ENCODE assay signal across 19 cellular contexts in the genomic region with DNA sequence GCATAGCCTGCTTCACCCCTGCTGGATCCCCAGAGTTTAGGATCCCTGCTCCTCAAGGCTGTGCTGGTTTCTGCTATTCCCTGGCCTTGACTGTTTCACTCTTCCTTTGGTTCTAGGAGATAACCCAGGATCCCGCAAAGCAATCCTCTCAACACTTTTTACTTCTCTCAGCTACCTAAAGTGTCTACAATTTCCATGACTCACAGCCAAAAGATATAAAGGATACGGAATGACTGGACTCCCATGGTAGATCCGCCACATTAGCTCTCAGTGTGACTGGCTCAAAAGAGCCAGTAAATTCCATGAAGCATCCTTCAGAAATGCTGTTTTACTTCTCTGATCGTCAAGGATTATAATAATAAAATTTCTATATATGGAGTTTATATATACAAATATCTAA.
DNase-seq lines count a peak whose midpoint lies in the region; ATAC-seq and TF ChIP-seq lines count a peak whose summit lies in the region.
"Had no signal": no experiment of that assay in that cellular context is flagged by ENCODE, and none has a peak within 500 bp of the region (broad histone marks: within the 10 kb centered on the region; RNA-seq: fewer than 3 reads in every experiment).

No MANE protein-coding gene starts in this region.

- POLR2A ChIA-PET in HEK293T (lab: Yijun Ruan, JAX) = no interaction called here

- no peak overlapping the region for H3K9ac ChIP-seq in skeletal muscle satellite cell (ENCODE audit: low read depth, low read length)
- H3K9ac ChIP-seq: BLaER1, SK-N-SH had no signal

- H3K4me1 ChIP-seq in skeletal muscle satellite cell (ENCODE audit: control insufficient read depth, insufficient read depth, low read length) = peaks cover 21% of the 10 kb centered on the region
- H3K4me1 ChIP-seq: BLaER1 had no signal

- CTCF ChIA-PET in HEK293T (lab: Yijun Ruan, JAX) = interaction anchor here (1.2 kb wide), 1 partner anchor 119 kb away, joined by 3 read pairs; no protein-coding TSS in a partner anchor

- DNase-seq in EH (ENCODE audit: low read depth) (peak; percentile 34), M059J (ENCODE audit: low read depth) (peak; percentile 26), fibroblast of mammary gland (ENCODE audit: low read depth) (peak; percentile 48), HEK293T (ENCODE audit: extremely low spot score) (no peak)
- no peak for DNase-seq in activated effector memory CD4-positive, alpha-beta T cell treated with Interleukin-2 at 50 U/mL for 16 hours
- DNase-seq: CD4-positive, CD25-positive, alpha-beta regulatory T cell; KBM-7; MM.1S; NCI-H2029; NCI-H446 treated with DMSO at 0.1 percent for 48 hours; NCI-H526; NCI-H82; NK-92 treated with Interleukin-12 subunit alpha and Interleukin-12 subunit beta, amount 100 ng/mL, for 24 hours; PC-3; SK-N-SH had no signal

- H3K4me3 ChIP-seq in fibroblast of mammary gland (ENCODE audit: control insufficient read depth, low read depth, low read length) (no peak overlapping the region), skeletal muscle satellite cell (ENCODE audit: low read length) (no peak overlapping the region)
- H3K4me3 ChIP-seq: BLaER1 had no signal

- H3K4me2 ChIP-seq in skeletal muscle satellite cell (ENCODE audit: low read length) = peak overlapping the region; percentile 24
- H3K4me2 ChIP-seq: BLaER1, SK-N-SH had no signal

- peaks cover 8% of the 10 kb centered on the region for H3K27me3 ChIP-seq in skeletal muscle satellite cell (ENCODE audit: control insufficient read depth, insufficient read depth, low read length)

- no peaks in the 10 kb centered on the region for H3K36me3 ChIP-seq in skeletal muscle satellite cell (ENCODE audit: insufficient read depth, low read length)
- H3K36me3 ChIP-seq: BLaER1 had no signal

- TF ChIP-seq CTCF in fibroblast of mammary gland (conservative IDR thresholded peaks at IDR 0.05; ENCODE audit: control insufficient read depth, insufficient read depth, low read depth, low read length) = no peak

- H3K9me3 ChIP-seq in skeletal muscle satellite cell (replicated peaks; ENCODE audit: low read length) = no peaks in the 10 kb centered on the region
- H3K9me3 ChIP-seq: BLaER1, SK-N-SH had no signal

- ATAC-seq in HG02870 (IDR thresholded peaks at IDR 0.05; ENCODE audit: unreplicated experiment) = no peak
- ATAC-seq: HCT116, PC-3 had no signal

TF ChIP-seq in HEK293T, 16 proteins besides CTCF, POLR2A, EP300 and RAD21:
- TF ChIP-seq SP1 (IDR thresholded peaks at IDR 0.05) (no peak), ZNF384 (IDR thresholded peaks at IDR 0.05) (no peak), TARDBP (IDR thresholded peaks at IDR 0.05) (no peak)
- TF ChIP-seq, protein P1, sequence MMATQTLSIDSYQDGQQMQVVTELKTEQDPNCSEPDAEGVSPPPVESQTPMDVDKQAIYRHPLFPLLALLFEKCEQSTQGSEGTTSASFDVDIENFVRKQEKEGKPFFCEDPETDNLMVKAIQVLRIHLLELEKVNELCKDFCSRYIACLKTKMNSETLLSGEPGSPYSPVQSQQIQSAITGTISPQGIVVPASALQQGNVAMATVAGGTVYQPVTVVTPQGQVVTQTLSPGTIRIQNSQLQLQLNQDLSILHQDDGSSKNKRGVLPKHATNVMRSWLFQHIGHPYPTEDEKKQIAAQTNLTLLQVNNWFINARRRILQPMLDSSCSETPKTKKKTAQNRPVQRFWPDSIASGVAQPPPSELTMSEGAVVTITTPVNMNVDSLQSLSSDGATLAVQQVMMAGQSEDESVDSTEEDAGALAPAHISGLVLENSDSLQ (IDR thresholded peaks at IDR 0.05) = no peak

Comparison
In these comparisons a context has a peak if more than half of its experiments do, and no peak if none do; other contexts are left out.
1. DNase-seq: peak in EH (single experiment), M059J (single experiment) and fibroblast of mammary gland (single experiment); none in HEK293T (single experiment) and activated effector memory CD4-positive, alpha-beta T cell treated with Interleukin-2 at 50 U/mL for 16 hours (single experiment).